ENCODE assay signal across 14 cellular contexts in the genomic region with DNA sequence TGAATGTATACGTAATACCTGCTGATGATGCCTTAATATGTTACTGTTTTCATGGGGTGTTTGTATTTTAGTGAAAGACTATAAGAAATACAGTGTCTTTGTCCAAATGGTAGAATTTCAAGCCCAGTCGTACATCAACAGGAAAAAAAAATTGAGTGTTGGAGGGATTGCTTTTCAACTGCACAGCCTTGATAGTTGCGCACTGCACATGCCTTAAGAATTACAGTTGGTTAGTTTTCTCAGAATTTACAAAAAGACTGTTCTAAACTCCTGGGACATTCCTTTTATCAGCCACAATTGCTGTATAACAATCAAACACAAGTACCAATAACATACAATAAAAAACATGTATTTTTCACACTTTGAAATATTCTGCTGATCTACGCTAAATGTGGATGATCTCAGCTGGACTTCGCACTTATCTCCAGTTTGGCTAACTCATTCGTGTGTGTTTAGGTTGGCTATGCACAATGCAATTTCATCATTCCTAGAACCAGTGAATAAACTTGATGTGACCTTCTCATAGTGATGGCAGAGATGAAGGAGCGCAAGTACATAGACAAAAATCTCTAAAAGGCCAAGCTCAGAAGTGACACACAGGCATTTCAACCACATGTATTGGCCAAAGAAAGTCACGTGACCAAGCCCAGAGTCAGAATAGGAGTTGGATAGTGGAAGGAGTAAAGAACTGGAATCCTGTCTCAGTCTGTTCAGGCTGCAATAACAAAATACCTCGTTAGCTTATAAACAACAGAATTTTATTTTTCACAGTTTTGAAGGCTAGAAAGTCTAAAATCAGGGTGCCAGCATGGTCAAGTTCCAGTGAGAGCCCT.
DNase-seq lines count a peak whose midpoint lies in the region; ATAC-seq, FAIRE-seq and TF ChIP-seq lines count a peak whose summit lies in the region.
"Had no signal": no experiment of that assay in that cellular context is flagged by ENCODE, and none has a peak within 500 bp of the region (broad histone marks: within the 10 kb centered on the region; RNA-seq: fewer than 3 reads in every experiment).

No MANE protein-coding gene starts in this region.

- H3K27ac ChIP-seq in HepG2 (ENCODE audit: extremely low read length, insufficient read depth, low read length) (no peak overlapping the region), heart right ventricle (no peak overlapping the region)
- no peak overlapping the region for H3K27ac ChIP-seq in effector memory CD4-positive, alpha-beta T cell (ENCODE audit: insufficient read depth, low read length, poor library complexity, severe bottlenecking)
- H3K27ac ChIP-seq: C4-2B had no signal

- H3K36me3 ChIP-seq in bronchial epithelial cell (ENCODE audit: control insufficient read depth, insufficient read depth, low read length) (no peaks in the 10 kb centered on the region), HepG2 (replicated peaks in 1 of 2; ENCODE audit: control insufficient read depth in 1 of 2, insufficient read depth in 2 of 2, low read length in 2 of 2) (no peaks in the 10 kb centered on the region), heart right ventricle (no peaks in the 10 kb centered on the region)
- H3K36me3 ChIP-seq in effector memory CD4-positive, alpha-beta T cell (ENCODE audit: control insufficient read depth, insufficient read depth, low read length): no peaks in the 10 kb centered on the region
- H3K36me3 ChIP-seq: BE2C had no signal

- CTCF ChIA-PET in HepG2 (lab: Yijun Ruan, JAX; ENCODE audit: low intra/inter-chr PET ratio, low total read pairs): no interaction called here
- CTCF ChIA-PET in activated CD8-positive, alpha-beta memory T cell treated with anti-CD3 and anti-CD28 coated beads, Interleukin-2, amount 10 ng/mL, durations not matched to agents 7 days and 5 days (lab: Charles Lee): no interaction called here

- no peak for DNase-seq in H54 (ENCODE audit: insufficient read length, low spot score)
- DNase-seq in bronchial epithelial cell (ENCODE audit: low read depth): no peak
- peak; percentile 7 for DNase-seq in HepG2 (ENCODE audit: low spot score)
- no peak for DNase-seq in urothelium cell line (ENCODE audit: low spot score)
- DNase-seq in effector memory CD4-positive, alpha-beta T cell: no peak
- no peak for DNase-seq in heart right ventricle
- no peak for DNase-seq in activated CD8-positive, alpha-beta memory T cell treated with anti-CD3 and anti-CD28 coated beads, Interleukin-2, amount 10 ng/mL, durations not matched to agents 7 days and 5 days
- DNase-seq: BE2C; CD4-positive, alpha-beta memory T cell; H7 had no signal

- no TSS peak for BruUV-seq in HepG2 (replicated peaks; lab: Mats Ljungman, UMichigan)

- no peaks in the 10 kb centered on the region for H4K20me1 ChIP-seq in HepG2 (ENCODE audit: insufficient read depth, low read length)

- ATAC-seq in HepG2 (no peak), HG03045 (IDR thresholded peaks at IDR 0.05; ENCODE audit: unreplicated experiment) (no peak), heart right ventricle (no peak)
- ATAC-seq in activated CD8-positive, alpha-beta memory T cell treated with anti-CD3 and anti-CD28 coated beads, Interleukin-2, amount 10 ng/mL, durations not matched to agents 7 days and 5 days: no peak

- no peaks in the 10 kb centered on the region for H3K9me3 ChIP-seq in HepG2 (ENCODE audit: low read length)
- no peaks in the 10 kb centered on the region for H3K9me3 ChIP-seq in effector memory CD4-positive, alpha-beta T cell (ENCODE audit: control insufficient read depth, low read length)
- no peaks in the 10 kb centered on the region for H3K9me3 ChIP-seq in heart right ventricle
- H3K9me3 ChIP-seq: BE2C had no signal

- no peak for TF ChIP-seq RAD21 in HepG2 (CRISPR knock-in tag; IDR thresholded peaks at IDR 0.05)

- H3K4me1 ChIP-seq in HepG2 (ENCODE audit: insufficient read depth, low read length) (no peaks in the 10 kb centered on the region), heart right ventricle (no peaks in the 10 kb centered on the region)
- H3K4me1 ChIP-seq in effector memory CD4-positive, alpha-beta T cell (ENCODE audit: control insufficient read depth, insufficient read depth, low read length, poor library complexity, severe bottlenecking): no peaks in the 10 kb centered on the region
- H3K4me1 ChIP-seq: BE2C had no signal

- in situ Hi-C loops in HepG2 (cut with HindIII; ENCODE audit: extremely low pct_ligation_motif_present, low pct_unique_long_range_greater_than_20kb): no loop called here

- no peak overlapping the region for H2AFZ ChIP-seq in HepG2 (ENCODE audit: low read length)

- H3K79me2 ChIP-seq in HepG2 (ENCODE audit: insufficient read depth, low read length): no peaks in the 10 kb centered on the region

- POLR2A ChIA-PET in HepG2 (lab: Yijun Ruan, JAX): no interaction called here

- WGBS in HepG2 (ENCODE audit: low lambda C conversion rate): 14% methylated on average over 9 of the region's 9 CpGs
- 78 to 79% methylated on average over 9 of the region's 9 CpGs for WGBS in heart right ventricle, 2 donors

- no peaks in the 10 kb centered on the region for H3K27me3 ChIP-seq in bronchial epithelial cell (ENCODE audit: control insufficient read depth, insufficient read depth, low read length)
- no peaks in the 10 kb centered on the region for H3K27me3 ChIP-seq in HepG2 (ENCODE audit: control insufficient read depth in 1 of 2, insufficient read depth in 2 of 2, low read length in 2 of 2)
- no peaks in the 10 kb centered on the region for H3K27me3 ChIP-seq in effector memory CD4-positive, alpha-beta T cell (replicated peaks; ENCODE audit: control insufficient read depth, insufficient read depth, low read length, poor library complexity, severe bottlenecking)
- H3K27me3 ChIP-seq in heart right ventricle: peaks cover 0 to 4% (median 0%) of the 10 kb centered on the region in 7 donors
- H3K27me3 ChIP-seq: BE2C had no signal

- no peak overlapping the region for H3K4me2 ChIP-seq in HepG2 (ENCODE audit: low read depth, low read length)

- H3K9me3 Mint-ChIP-seq in activated CD8-positive, alpha-beta memory T cell treated with anti-CD3 and anti-CD28 coated beads, Interleukin-2, amount 10 ng/mL, durations not matched to agents 7 days and 5 days (ENCODE audit: low read depth): no peaks in the 10 kb centered on the region
- H3K9me3 Mint-ChIP-seq: IgD-negative memory B cell had no signal

- intact Hi-C loops in HepG2 (cut with micrococcal nuclease; ENCODE audit: unreplicated experiment): no loop called here
- intact Hi-C loops in heart right ventricle (cut with DNase I): no loop called here

- FAIRE-seq in H54 (lab: Jason Lieb, UNC) (peak; percentile 70), bronchial epithelial cell (lab: Jason Lieb, UNC) (peak; percentile 43), HepG2 (lab: Jason Lieb, UNC) (no peak), urothelium cell line (lab: Jason Lieb, UNC) (peak; percentile 13)
- FAIRE-seq: GM12891 had no signal

- TF ChIP-seq EP300 in HepG2 (IDR thresholded peaks at IDR 0.05; ENCODE audit: low read depth in 2 of 2, low read length in 2 of 2) (no peak), HepG2 (CRISPR knock-in tag; IDR thresholded peaks at IDR 0.05; ENCODE audit: borderline replicate concordance) (no peak)

- H3K27me3 Mint-ChIP-seq in activated CD8-positive, alpha-beta memory T cell treated with anti-CD3 and anti-CD28 coated beads, Interleukin-2, amount 10 ng/mL, durations not matched to agents 7 days and 5 days: peaks cover 7% of the 10 kb centered on the region
- H3K27me3 Mint-ChIP-seq: IgD-negative memory B cell had no signal

- no peak overlapping the region for H3K27ac Mint-ChIP-seq in activated CD8-positive, alpha-beta memory T cell treated with anti-CD3 and anti-CD28 coated beads, Interleukin-2, amount 10 ng/mL, durations not matched to agents 7 days and 5 days
- H3K27ac Mint-ChIP-seq: CD4-positive, alpha-beta memory T cell; IgD-negative memory B cell had no signal

- H3K4me1 Mint-ChIP-seq in activated CD8-positive, alpha-beta memory T cell treated with anti-CD3 and anti-CD28 coated beads, Interleukin-2, amount 10 ng/mL, durations not matched to agents 7 days and 5 days: no peaks in the 10 kb centered on the region
- H3K4me1 Mint-ChIP-seq: CD4-positive, alpha-beta memory T cell; IgD-negative memory B cell had no signal

- H3K9ac ChIP-seq in HepG2 (ENCODE audit: insufficient read depth, low read depth, low read length): no peak overlapping the region

- H3K4me3 ChIP-seq in bronchial epithelial cell (ENCODE audit: low read depth, low read length): no peak overlapping the region
- H3K4me3 ChIP-seq in HepG2 (replicated peaks in 1 of 3; ENCODE audit: insufficient read depth in 1 of 3, low read depth in 2 of 3, low read length in 3 of 3): no peak overlapping the region
- H3K4me3 ChIP-seq in effector memory CD4-positive, alpha-beta T cell (ENCODE audit: insufficient read depth, low read depth, low read length, poor library complexity, severe bottlenecking): no peak overlapping the region
- no peak overlapping the region for H3K4me3 ChIP-seq in heart right ventricle

- TF ChIP-seq POLR2A in H54 (IDR thresholded peaks at IDR 0.05; ENCODE audit: low read depth, low read length): no peak
- TF ChIP-seq POLR2A in HepG2 (IDR thresholded peaks at IDR 0.05; ENCODE audit: insufficient read depth in 1 of 2, low read depth in 2 of 2, low read length in 2 of 2): no peak

- no peak overlapping the region for H3K4me3 Mint-ChIP-seq in activated CD8-positive, alpha-beta memory T cell treated with anti-CD3 and anti-CD28 coated beads, Interleukin-2, amount 10 ng/mL, durations not matched to agents 7 days and 5 days
- H3K4me3 Mint-ChIP-seq: CD4-positive, alpha-beta memory T cell; IgD-negative memory B cell had no signal

- no peak for TF ChIP-seq CTCF in bronchial epithelial cell (IDR thresholded peaks at IDR 0.05; ENCODE audit: insufficient read depth, low read length, severe bottlenecking)
- TF ChIP-seq CTCF in HepG2 (CRISPR knock-in tag; IDR thresholded peaks at IDR 0.05): no peak
- no peak for TF ChIP-seq CTCF in heart right ventricle (IDR thresholded peaks at IDR 0.05)

- H3K36me3 Mint-ChIP-seq in activated CD8-positive, alpha-beta memory T cell treated with anti-CD3 and anti-CD28 coated beads, Interleukin-2, amount 10 ng/mL, durations not matched to agents 7 days and 5 days: no peaks in the 10 kb centered on the region
- H3K36me3 Mint-ChIP-seq: CD4-positive, alpha-beta memory T cell; IgD-negative memory B cell had no signal

TF ChIP-seq in HepG2, 621 proteins besides CTCF, POLR2A, EP300 and RAD21 (continues in another document):
- TF ChIP-seq RXRA (CRISPR knock-in tag; IDR thresholded peaks at IDR 0.05) (no peak), ARHGAP35 (CRISPR knock-in tag; IDR thresholded peaks at IDR 0.05; ENCODE audit: borderline replicate concordance) (no peak), MAFK (conservative IDR thresholded peaks at IDR 0.05 in 1 of 2, IDR thresholded peaks at IDR 0.05 in 1 of 2; ENCODE audit: low read length in 2 of 2) (peak; percentile 78 to 80), ARNT2 (CRISPR knock-in tag; IDR thresholded peaks at IDR 0.05; ENCODE audit: low read depth) (no peak)
- TF ChIP-seq, protein P1, sequence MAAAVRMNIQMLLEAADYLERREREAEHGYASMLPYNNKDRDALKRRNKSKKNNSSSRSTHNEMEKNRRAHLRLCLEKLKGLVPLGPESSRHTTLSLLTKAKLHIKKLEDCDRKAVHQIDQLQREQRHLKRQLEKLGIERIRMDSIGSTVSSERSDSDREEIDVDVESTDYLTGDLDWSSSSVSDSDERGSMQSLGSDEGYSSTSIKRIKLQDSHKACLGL (CRISPR knock-in tag; IDR thresholded peaks at IDR 0.05): no peak
